ENCODE assay signal across 33 cellular contexts in the genomic region with DNA sequence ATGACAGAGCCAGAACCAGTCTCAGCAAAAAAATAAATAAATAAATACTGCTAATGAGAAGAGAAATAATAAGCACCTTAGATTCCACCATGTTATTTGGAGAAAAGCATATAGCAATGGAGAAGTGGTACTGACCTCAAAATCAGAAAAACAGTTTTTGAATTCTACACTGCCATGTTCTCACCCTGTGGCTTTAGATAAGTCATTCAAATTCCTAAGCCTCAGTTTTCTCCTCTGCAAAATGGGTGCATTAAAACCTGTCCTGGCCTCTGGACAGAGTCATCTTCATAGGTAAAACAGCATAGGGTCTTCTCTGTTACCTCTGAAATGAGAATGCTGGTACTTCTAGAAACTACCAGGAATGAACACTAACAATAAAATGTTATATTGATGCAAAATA.
"Had no signal": no experiment of that assay in that cellular context is flagged by ENCODE, and none has a peak within 500 bp of the region (broad histone marks: within the 10 kb centered on the region; RNA-seq: fewer than 3 reads in every experiment).

No MANE protein-coding gene starts in this region.

- H3K9me3 ChIP-seq: adrenal gland, ascending aorta, body of pancreas, breast epithelium had no signal

- ATAC-seq: activated naive CD4-positive, alpha-beta T cell treated with anti-CD3 and anti-CD28 coated beads, Interleukin-2, amount 50 U/mL, for 72 hours; activated naive CD8-positive, alpha-beta T cell treated with anti-CD3 and anti-CD28 coated beads, Interleukin-2, amount 50 U/mL, for 24 hours; activated T-cell treated with anti-CD3 and anti-CD28 coated beads, Interleukin-2, amount 50 U/mL, for 4 hours; activated T-cell treated with anti-CD3 and anti-CD28 coated beads, Interleukin-2, amount 50 U/mL, for 72 hours; activated T-helper 17 cell treated with anti-CD3 and anti-CD28 coated beads, Interleukin-2, amount 50 U/mL, for 72 hours; body of pancreas had no signal

- H3K36me3 ChIP-seq: adrenal gland, ascending aorta, brain microvascular endothelial cell, breast epithelium, cardiac muscle cell had no signal

- H3K4me3 ChIP-seq: adrenal gland, ascending aorta, body of pancreas, breast epithelium, cardiac muscle cell had no signal

- FAIRE-seq: astrocyte, bronchial epithelial cell had no signal

- DNase-seq: activated effector memory CD4-positive, alpha-beta T cell treated with anti-CD3 and anti-CD28 coated beads, Interleukin-2, amount 50 U/mL, for 16 hours; activated effector memory CD4-positive, alpha-beta T cell treated with Interleukin-2 at 50 U/mL for 16 hours; activated gamma-delta T cell; activated gamma-delta T cell treated with Interleukin-2 at 50 U/mL for 16 hours; activated naive CD4-positive, alpha-beta T cell; activated naive CD4-positive, alpha-beta T cell treated with anti-CD3 and anti-CD28 coated beads for 36 hours; activated naive CD4-positive, alpha-beta T cell treated with anti-CD3 and anti-CD28 coated beads, Interleukin-2, amount 10 ng/mL, durations not matched to agents 7 days and 5 days; activated naive CD4-positive, alpha-beta T cell treated with anti-CD3 and anti-CD28 coated beads, Interleukin-2, amount 50 U/mL, for 16 hours; activated naive CD4-positive, alpha-beta T cell treated with Interleukin-2 at 50 U/mL for 16 hours; activated naive CD8-positive, alpha-beta T cell treated with anti-CD3 and anti-CD28 coated beads for 36 hours; activated naive CD8-positive, alpha-beta T cell treated with anti-CD3 and anti-CD28 coated beads, Interleukin-2, amount 10 ng/mL, durations not matched to agents 7 days and 5 days; activated naive CD8-positive, alpha-beta T cell treated with anti-CD3 and anti-CD28 coated beads, Interleukin-2, amount 50 U/mL, for 24 hours; activated T-cell treated with anti-CD3 and anti-CD28 coated beads, Interleukin-2, amount 50 U/mL, for 24 hours; activated T-cell treated with anti-CD3 and anti-CD28 coated beads, Interleukin-2, amount 50 U/mL, for 4 hours; activated T-cell treated with anti-CD3 and anti-CD28 coated beads, Interleukin-2, amount 50 U/mL, for 48 hours; activated T-cell treated with anti-CD3 and anti-CD28 coated beads, Interleukin-2, amount 50 U/mL, for 72 hours; adrenal gland; amniotic stem cell; amygdala; anterior cingulate cortex; aorta; body of pancreas; brain microvascular endothelial cell; caudate nucleus; central memory CD4-positive, alpha-beta T cell; cerebellar nuclear complex had no signal

- H3K27ac ChIP-seq: adrenal gland, ascending aorta, body of pancreas, brain microvascular endothelial cell, breast epithelium, cardiac muscle cell had no signal

- H3K4me1 ChIP-seq: adrenal gland, ascending aorta, body of pancreas, breast epithelium had no signal

- H3K27me3 ChIP-seq: adrenal gland, ascending aorta, body of pancreas, brain microvascular endothelial cell, breast epithelium, cardiac muscle cell had no signal
